Comparison of ENCODE assay signal across 8 cellular contexts in the genomic region with DNA sequence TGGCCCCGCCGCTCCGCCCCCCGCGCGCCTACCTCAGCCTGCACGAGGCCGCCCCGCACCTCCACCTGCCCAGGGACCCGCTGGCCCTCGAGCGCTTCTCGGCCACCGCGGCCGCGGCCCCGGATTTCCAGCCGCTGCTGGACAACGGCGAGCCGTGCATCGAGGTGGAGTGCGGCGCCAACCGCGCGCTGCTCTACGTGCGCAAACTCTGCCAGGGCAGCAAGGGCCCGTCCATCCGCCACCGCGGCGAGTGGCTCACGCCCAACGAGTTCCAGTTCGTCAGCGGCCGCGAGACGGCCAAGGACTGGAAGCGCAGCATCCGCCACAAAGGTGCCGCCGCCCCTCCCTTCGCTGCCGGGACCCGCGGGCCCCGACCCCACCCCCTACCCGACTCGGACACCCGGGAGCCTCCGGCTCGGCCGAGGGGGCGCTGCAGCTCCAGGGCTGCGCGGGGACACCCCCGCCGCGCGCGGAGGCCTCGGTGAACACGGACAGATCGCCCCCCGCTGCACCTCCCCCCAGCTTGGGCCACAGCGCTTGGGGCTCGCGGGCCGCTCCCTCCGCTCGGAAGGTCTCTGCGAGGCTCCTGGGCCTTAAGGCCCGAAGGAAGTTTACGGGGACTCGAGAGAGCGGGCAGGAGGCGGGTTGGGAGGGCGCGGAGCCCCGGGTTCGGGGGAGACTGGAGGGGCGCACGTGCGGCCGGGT. TPM values are rescaled to one million over a fixed set of nuclear protein-coding genes. Genes with fewer than 3 reads are reported as not detected.
DNase-seq lines count a peak whose midpoint lies in the region; ATAC-seq, FAIRE-seq and TF ChIP-seq lines count a peak whose summit lies in the region.

No MANE protein-coding gene starts in this region.

- peak overlapping the region; percentile 23 for H3K27ac ChIP-seq in IMR-90 (ENCODE audit: insufficient read depth, low read length)
- H3K27ac ChIP-seq in mucosa of rectum (ENCODE audit: low read depth in 2 of 2, low read length in 2 of 2), result no peak overlapping the region

- no peak overlapping the region; the same call in none of the 2 replicates for H2AK5ac ChIP-seq in IMR-90 (ENCODE audit: low read depth, low read length)

- H3K14ac ChIP-seq in IMR-90 (replicated peaks; ENCODE audit: low read depth, low read length), result no peak overlapping the region; the same call in 1 of the 2 replicates

- no peak overlapping the region for H2AK9ac ChIP-seq in IMR-90 (replicated peaks; ENCODE audit: low read depth, low read length, poor library complexity)

- 1% methylated on average over 57 of the region's 89 CpGs; no CpG with 5 or more reads in 1 of the 2 experiments for WGBS in IMR-90 (ENCODE audit: extremely low coverage in 2 of 2, insufficient read length in 1 of 2), 2 experiments

- H3K4me3 ChIP-seq in IMR-90 (ENCODE audit: insufficient read depth, low read depth, low read length), result peak overlapping the region; percentile 59
- H3K4me3 ChIP-seq in bronchial epithelial cell (ENCODE audit: low read depth, low read length), result peak overlapping the region; percentile 29
- peak overlapping the region; percentile 37 to 44 for H3K4me3 ChIP-seq in mucosa of rectum (ENCODE audit: low read length in 2 of 2)

- H3K36me3 ChIP-seq in IMR-90 (ENCODE audit: control insufficient read depth, insufficient read depth, low read length) (peaks cover 2% of the 10 kb centered on the region; the same call in 1 of the 2 replicates), bronchial epithelial cell (ENCODE audit: control insufficient read depth, insufficient read depth, low read length) (no peaks in the 10 kb centered on the region), mucosa of rectum (ENCODE audit: control insufficient read depth in 2 of 2, insufficient read depth in 2 of 2, low read length in 2 of 2) (no peaks in the 10 kb centered on the region)

- no peaks in the 10 kb centered on the region for H3K27me3 ChIP-seq in IMR-90 (ENCODE audit: control insufficient read depth, insufficient read depth, low read length)
- peaks cover 54% of the 10 kb centered on the region for H3K27me3 ChIP-seq in bronchial epithelial cell (ENCODE audit: control insufficient read depth, insufficient read depth, low read length)
- H3K27me3 ChIP-seq in mucosa of rectum (ENCODE audit: control insufficient read depth in 2 of 2, insufficient read depth in 2 of 2, low read length in 2 of 2), result peaks cover 61 to 70% of the 10 kb centered on the region in 2 donors

- CTCF ChIA-PET in IMR-90 (lab: Yijun Ruan, JAX), result interaction anchor here (0.6 kb wide), 1 partner anchor 14 kb away, joined by 3 read pairs; no protein-coding TSS in a partner anchor

- in situ Hi-C loops in IMR-90 (cut with MboI; ENCODE audit: low sequenced_read_pairs), result no loop called here

- no TSS peak for BruUV-seq in IMR-90 (replicated peaks; lab: Mats Ljungman, UMichigan)

- TF ChIP-seq RAD21 in IMR-90 (IDR thresholded peaks at IDR 0.05; ENCODE audit: low read length), result no peak

- H3K9me1 ChIP-seq in IMR-90 (ENCODE audit: insufficient read depth, low read length), result peaks cover 5% of the 10 kb centered on the region

- H2AFZ ChIP-seq in IMR-90 (replicated peaks; ENCODE audit: low read length, poor library complexity), result peak overlapping the region; percentile 80

- H3K23ac ChIP-seq in IMR-90 (ENCODE audit: low read depth, low read length), result no peak overlapping the region; the same call in 1 of the 2 replicates

- peaks cover 4 to 23% of the 10 kb centered on the region in 2 experiments; a peak in 2 of 4 replicates for H3K79me1 ChIP-seq in IMR-90 (ENCODE audit: low read depth in 1 of 2, low read length in 2 of 2)

- H4K20me1 ChIP-seq in IMR-90 (ENCODE audit: insufficient read depth, low read length), result peaks cover 3% of the 10 kb centered on the region

- 0 out of 2 replicates have a peak overlapping the region, but pooled peaks have one; percentile 68 for H4K5ac ChIP-seq in IMR-90 (ENCODE audit: low read depth, low read length)

- POLR2A ChIA-PET in IMR-90 (lab: Charles Lee; ENCODE audit: unreplicated experiment), result no interaction called here

- H3K56ac ChIP-seq in IMR-90 (ENCODE audit: extremely low read depth, insufficient read depth, low read length), result no peak overlapping the region

- no peak overlapping the region for H2BK20ac ChIP-seq in IMR-90 (ENCODE audit: low read depth, low read length)

- dilution Hi-C loops in IMR-90 (cut with HindIII; ENCODE audit: low sequenced_read_pairs, unreplicated experiment), result no loop called here

- TF ChIP-seq CTCF in IMR-90 (conservative IDR thresholded peaks at IDR 0.05; ENCODE audit: low read depth, low read length) (peak; percentile 19; the same call in 1 of the 2 replicates), bronchial epithelial cell (IDR thresholded peaks at IDR 0.05; ENCODE audit: insufficient read depth, low read length, severe bottlenecking) (no peak)

- DNase-seq in AG20443 (ENCODE audit: low spot score) (peak; percentile 64), IMR-90 (peak; percentile 36), bronchial epithelial cell (ENCODE audit: low read depth) (no peak), NCI-H1694 (lab: John Stamatoyannopoulos, UW) (no peak), ureter (ENCODE audit: low spot score) (no peak)
- no peak for DNase-seq in activated CD4-positive, alpha-beta T cell treated with anti-CD3 and anti-CD28 coated beads for 1 hour

- intact Hi-C loops in IMR-90 (cut with micrococcal nuclease), result loop anchor here (2.0 to 5.0 kb wide), 2 partner anchors 16 to 33 kb away; a partner anchor contains a TSS

- H4K91ac ChIP-seq in IMR-90 (ENCODE audit: insufficient read depth, low read depth, low read length), result no peak overlapping the region

- H2BK120ac ChIP-seq in IMR-90 (ENCODE audit: low read depth, low read length), result peak overlapping the region; percentile 54; the same call in 1 of the 2 replicates

- no peak overlapping the region for H2BK15ac ChIP-seq in IMR-90 (ENCODE audit: low read depth, low read length)

- H3K9ac ChIP-seq in IMR-90 (ENCODE audit: low read depth, low read length) (peak overlapping the region; percentile 63), mucosa of rectum (ENCODE audit: low read depth in 1 of 2, low read length in 2 of 2) (no peak overlapping the region)

- H3K9me3 ChIP-seq in IMR-90 (ENCODE audit: control insufficient read depth, insufficient read depth, low read length), result no peaks in the 10 kb centered on the region
- no peaks in the 10 kb centered on the region for H3K9me3 ChIP-seq in mucosa of rectum (ENCODE audit: control insufficient read depth in 2 of 2, low read length in 2 of 2)

- ATAC-seq in IMR-90 (ENCODE audit: low read depth) (peak; percentile 9), GM18870 (IDR thresholded peaks at IDR 0.05; ENCODE audit: unreplicated experiment) (no peak)

- H2BK5ac ChIP-seq in IMR-90 (ENCODE audit: low read depth, low read length, poor library complexity, severe bottlenecking), result peak overlapping the region; percentile 76

- H3K4ac ChIP-seq in IMR-90 (ENCODE audit: low read depth, low read length), result no peak overlapping the region

- peak; percentile 22 for TF ChIP-seq POLR2A in IMR-90 (IDR thresholded peaks at IDR 0.05; ENCODE audit: low read depth, low read length)

- no peak for FAIRE-seq in bronchial epithelial cell (lab: Jason Lieb, UNC)

- peak overlapping the region; percentile 72 to 73; a peak in 3 of 4 replicates for H4K8ac ChIP-seq in IMR-90 (ENCODE audit: low read depth in 2 of 2, low read length in 2 of 2)

- peaks cover 15% of the 10 kb centered on the region for H3K4me1 ChIP-seq in IMR-90 (ENCODE audit: control insufficient read depth, insufficient read depth, low read length)
- H3K4me1 ChIP-seq in mucosa of rectum (ENCODE audit: control insufficient read depth in 2 of 2, insufficient read depth in 2 of 2, low read length in 2 of 2), result peaks cover 23 to 26% of the 10 kb centered on the region in 2 donors

- peak overlapping the region; percentile 65 for H3K4me2 ChIP-seq in IMR-90 (ENCODE audit: low read depth, low read length)

- H3K18ac ChIP-seq in IMR-90 (ENCODE audit: low read depth, low read length), result peak overlapping the region; percentile 24; the same call in 1 of the 2 replicates

TF ChIP-seq in IMR-90, 13 proteins besides CTCF, POLR2A, EP300 and RAD21 (continues in another document):
- TF ChIP-seq FOS (IDR thresholded peaks at IDR 0.05; ENCODE audit: low read depth, low read length) (no peak), MAZ (IDR thresholded peaks at IDR 0.05; ENCODE audit: borderline replicate concordance, low read depth, low read length) (no peak; the same call in 1 of the 2 replicates), MXI1 (IDR thresholded peaks at IDR 0.05; ENCODE audit: borderline replicate concordance, low read depth, low read length) (no peak)

RNA-seq across cellular contexts. Expression of a gene that starts 1.0 kb away (rescaled TPM):
- total RNA-seq in IMR-90 (2012; rRNA removed) (5.9 and 6.9 TPM in 2 replicates), bronchial epithelial cell (0.51 and 0.53 TPM in 2 replicates), ureter (13.9 TPM)
- 22.9 and 31.9 TPM in 2 replicates for polyA plus RNA-seq in IMR-90 (2012; rRNA removed)
- 7.3 and 10.5 TPM in 2 replicates for polyA plus RNA-seq in IMR-90 (2012; cell fraction: cytosol; rRNA removed)
- 30.0 and 141 TPM in 2 replicates for polyA plus RNA-seq in IMR-90 (2012; cell fraction: nucleus; rRNA removed; ENCODE audit: low replicate concordance)

RNA-seq across cellular contexts. Expression of a gene that starts 34.3 kb away (rescaled TPM):
- total RNA-seq in IMR-90 (2012; rRNA removed) (105 and 106 TPM in 2 replicates), bronchial epithelial cell (116 and 128 TPM in 2 replicates), ureter (71.9 TPM)
- 74.2 and 75.7 TPM in 2 replicates for polyA plus RNA-seq in IMR-90 (2012; rRNA removed)
- 54.0 and 63.6 TPM in 2 replicates for polyA plus RNA-seq in IMR-90 (2012; cell fraction: cytosol; rRNA removed)
- 86.7 and 138 TPM in 2 replicates for polyA plus RNA-seq in IMR-90 (2012; cell fraction: nucleus; rRNA removed; ENCODE audit: low replicate concordance)

RNA-seq across cellular contexts. Expression of a gene that starts 35.6 kb away (rescaled TPM):
- total RNA-seq in IMR-90 (2012; rRNA removed) (3.4 and 3.6 TPM in 2 replicates), bronchial epithelial cell (4.5 and 6.8 TPM in 2 replicates), ureter (8.6 TPM)
- 41.0 and 50.7 TPM in 2 replicates for polyA plus RNA-seq in IMR-90 (2012; rRNA removed)
- 14.1 and 16.5 TPM in 2 replicates for polyA plus RNA-seq in IMR-90 (2012; cell fraction: cytosol; rRNA removed)
- 305 and 1,032 TPM in 2 replicates for polyA plus RNA-seq in IMR-90 (2012; cell fraction: nucleus; rRNA removed; ENCODE audit: low replicate concordance)

RNA-seq across cellular contexts. Expression of a gene that starts 41.5 kb away (rescaled TPM):
- total RNA-seq in IMR-90 (2012; rRNA removed), result 0.28 and 0.54 TPM in 2 replicates
- polyA plus RNA-seq in IMR-90 (2012; rRNA removed), result 2.1 and 2.3 TPM in 2 replicates
- polyA plus RNA-seq in IMR-90 (2012; cell fraction: cytosol; rRNA removed), result 0.66 and 1.7 TPM in 2 replicates
- 8.1 and 24.8 TPM in 2 replicates for polyA plus RNA-seq in IMR-90 (2012; cell fraction: nucleus; rRNA removed; ENCODE audit: low replicate concordance)
- total RNA-seq in bronchial epithelial cell, result 1.6 and 5.4 TPM in 2 replicates
- 28.5 TPM for total RNA-seq in ureter

RNA-seq across cellular contexts. Expression of a gene that starts 57.1 kb away (rescaled TPM):
- total RNA-seq in IMR-90 (2012; rRNA removed), result not detected in 2 replicates
- polyA plus RNA-seq in IMR-90 (2012; rRNA removed), result not detected in 2 replicates
- polyA plus RNA-seq in IMR-90 (2012; cell fraction: cytosol; rRNA removed), result not detected in 2 replicates
- polyA plus RNA-seq in IMR-90 (2012; cell fraction: nucleus; rRNA removed; ENCODE audit: low replicate concordance), result 0.02 and 0.03 TPM in 2 replicates
- total RNA-seq in bronchial epithelial cell, result under 0.01 TPM in 1 of 2 replicates, not detected in the other
- 0.10 TPM for total RNA-seq in ureter

Comparison
In these comparisons a context has a peak if more than half of its experiments do, and no peak if none do; other contexts are left out.
1. DNase-seq: peak in AG20443 (single experiment) and IMR-90 (single experiment); none in bronchial epithelial cell (single experiment), NCI-H1694 (single experiment), activated CD4-positive, alpha-beta T cell treated with anti-CD3 and anti-CD28 coated beads for 1 hour (single experiment) and ureter (single experiment).
2. Peak in every context shown above with its lines, with median percentiles within 50 percentile points of each other: H3K4me3 ChIP-seq.